ENCODE assay signal across 10 cellular contexts in the genomic region with DNA sequence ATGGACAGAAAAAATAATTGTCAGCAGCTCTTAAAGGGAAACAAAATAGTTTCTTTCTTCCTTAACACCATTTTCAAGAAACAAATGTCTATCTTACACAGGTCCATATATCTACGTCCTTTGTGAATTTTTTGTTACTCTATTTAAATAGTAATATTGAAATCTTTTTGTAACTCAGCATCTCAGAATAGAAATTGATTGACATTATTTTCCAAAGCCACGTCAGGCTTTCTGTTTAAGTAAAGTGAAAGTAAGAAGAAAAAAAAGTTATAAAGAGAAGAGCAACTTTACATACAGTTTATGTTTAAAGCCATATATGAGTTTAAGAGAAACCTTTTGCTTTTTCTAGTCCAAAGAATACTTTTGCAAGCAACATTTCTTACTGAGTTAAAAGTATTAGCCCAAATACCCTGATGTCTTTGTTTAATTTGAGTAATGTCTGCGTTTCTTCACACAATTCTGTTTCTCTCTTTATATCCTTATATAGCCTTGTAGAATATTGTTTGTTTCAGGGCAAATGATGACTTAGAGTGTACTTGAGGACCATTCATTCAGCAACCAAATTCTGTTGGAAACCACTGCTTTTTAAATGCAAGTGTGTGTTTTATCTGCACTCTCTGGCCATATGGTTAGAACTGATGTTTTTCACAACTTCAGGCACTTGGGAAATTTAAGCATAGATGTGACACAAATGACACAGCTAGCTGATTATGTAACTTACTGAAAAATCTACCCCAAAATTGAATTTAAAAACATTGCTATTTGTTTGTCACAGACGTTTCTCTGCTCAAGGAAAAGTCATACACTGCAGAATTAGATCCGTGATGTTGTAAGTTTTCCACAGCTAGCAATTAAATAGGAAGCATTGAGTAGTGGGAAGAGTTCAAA.
DNase-seq lines count a peak whose midpoint lies in the region; ATAC-seq and TF ChIP-seq lines count a peak whose summit lies in the region.
"Had no signal": no experiment of that assay in that cellular context is flagged by ENCODE, and none has a peak within 500 bp of the region (broad histone marks: within the 10 kb centered on the region; RNA-seq: fewer than 3 reads in every experiment).

No MANE protein-coding gene starts in this region.

- no peak for ATAC-seq in HG03175 (IDR thresholded peaks at IDR 0.05; ENCODE audit: unreplicated experiment)

- H3K36me3 ChIP-seq in BLaER1, result no peaks in the 10 kb centered on the region
- H3K36me3 ChIP-seq in OCI-LY3 (replicated peaks; ENCODE audit: low read depth, low read length), result no peaks in the 10 kb centered on the region
- H3K36me3 ChIP-seq: breast epithelium had no signal

- TF ChIP-seq CTCF in GM13976 (IDR thresholded peaks at IDR 0.05; ENCODE audit: borderline replicate concordance, control extremely low read depth, extremely low read depth, insufficient read depth, missing control alignments), result no peak
- no peak for TF ChIP-seq CTCF in OCI-LY3 (IDR thresholded peaks at IDR 0.05; ENCODE audit: low read depth, low read length)
- TF ChIP-seq CTCF in fibroblast of pulmonary artery (IDR thresholded peaks at IDR 0.05; ENCODE audit: low read length, missing control alignments), result no peak

- H3K9ac ChIP-seq in BLaER1 (no peak overlapping the region), OCI-LY3 (ENCODE audit: low read length) (peak overlapping the region; percentile 66)

- H3K4me3 ChIP-seq in BLaER1 (no peak overlapping the region), OCI-LY3 (ENCODE audit: low read length) (peak overlapping the region; percentile 63), fibroblast of pulmonary artery (replicated peaks; ENCODE audit: low read depth, low read length) (no peak overlapping the region)
- H3K4me3 ChIP-seq: breast epithelium had no signal

- in situ Hi-C loops in GM13976 (cut with MboI; ENCODE audit: low sequenced_read_pairs, unreplicated experiment), result no loop called here

- H3K27me3 ChIP-seq in BLaER1, result no peaks in the 10 kb centered on the region
- H3K27me3 ChIP-seq in OCI-LY3 (ENCODE audit: low read depth, low read length), result no peaks in the 10 kb centered on the region
- H3K27me3 ChIP-seq: breast epithelium had no signal

- H3K9me3 ChIP-seq in BLaER1, result peaks cover 17% of the 10 kb centered on the region
- H3K9me3 ChIP-seq in OCI-LY3 (ENCODE audit: insufficient read depth, low read length), result no peaks in the 10 kb centered on the region
- H3K9me3 ChIP-seq: breast epithelium had no signal

- DNase-seq in GM13976 (ENCODE audit: low spot score) (peak; percentile 29), fibroblast of pulmonary artery (ENCODE audit: low read depth) (peak; percentile 8), medulla oblongata (ENCODE audit: extremely low spot score) (no peak), HuH-7 (ENCODE audit: low spot score) (no peak), KG1 (lab: John Stamatoyannopoulos, UW) (no peak)
- DNase-seq: NCI-H187 treated with DMSO at 0.1 percent for 48 hours had no signal

- H4K20me1 ChIP-seq in BLaER1, result no peaks in the 10 kb centered on the region
- H4K20me1 ChIP-seq in OCI-LY3 (ENCODE audit: insufficient read depth, low read length), result no peaks in the 10 kb centered on the region

- H3K79me2 ChIP-seq in OCI-LY3 (ENCODE audit: low read length), result no peaks in the 10 kb centered on the region

- peak overlapping the region; percentile 72 for H2AFZ ChIP-seq in OCI-LY3 (ENCODE audit: low read depth, low read length)

- H3K4me1 ChIP-seq in BLaER1, result peaks cover 54% of the 10 kb centered on the region
- peaks cover 39% of the 10 kb centered on the region for H3K4me1 ChIP-seq in OCI-LY3 (ENCODE audit: low read length)
- H3K4me1 ChIP-seq: breast epithelium had no signal

- H3K27ac ChIP-seq in BLaER1, result 0 out of 2 replicates have a peak overlapping the region, but pooled peaks have one; percentile 20
- H3K27ac ChIP-seq in OCI-LY3 (ENCODE audit: low read length), result peak overlapping the region; percentile 95
- H3K27ac ChIP-seq: breast epithelium had no signal

- H3K4me2 ChIP-seq in BLaER1 (peak overlapping the region; percentile 75), OCI-LY3 (ENCODE audit: low read length) (peak overlapping the region; percentile 83)

Comparison
In these comparisons a context has a peak if more than half of its experiments do, and no peak if none do; other contexts are left out.
1. DNase-seq: peak in GM13976 (single experiment) and fibroblast of pulmonary artery (single experiment); none in medulla oblongata (single experiment), HuH-7 (single experiment) and KG1 (single experiment).